Comparison of ENCODE assay signal across 1 cellular context in the genomic region with DNA sequence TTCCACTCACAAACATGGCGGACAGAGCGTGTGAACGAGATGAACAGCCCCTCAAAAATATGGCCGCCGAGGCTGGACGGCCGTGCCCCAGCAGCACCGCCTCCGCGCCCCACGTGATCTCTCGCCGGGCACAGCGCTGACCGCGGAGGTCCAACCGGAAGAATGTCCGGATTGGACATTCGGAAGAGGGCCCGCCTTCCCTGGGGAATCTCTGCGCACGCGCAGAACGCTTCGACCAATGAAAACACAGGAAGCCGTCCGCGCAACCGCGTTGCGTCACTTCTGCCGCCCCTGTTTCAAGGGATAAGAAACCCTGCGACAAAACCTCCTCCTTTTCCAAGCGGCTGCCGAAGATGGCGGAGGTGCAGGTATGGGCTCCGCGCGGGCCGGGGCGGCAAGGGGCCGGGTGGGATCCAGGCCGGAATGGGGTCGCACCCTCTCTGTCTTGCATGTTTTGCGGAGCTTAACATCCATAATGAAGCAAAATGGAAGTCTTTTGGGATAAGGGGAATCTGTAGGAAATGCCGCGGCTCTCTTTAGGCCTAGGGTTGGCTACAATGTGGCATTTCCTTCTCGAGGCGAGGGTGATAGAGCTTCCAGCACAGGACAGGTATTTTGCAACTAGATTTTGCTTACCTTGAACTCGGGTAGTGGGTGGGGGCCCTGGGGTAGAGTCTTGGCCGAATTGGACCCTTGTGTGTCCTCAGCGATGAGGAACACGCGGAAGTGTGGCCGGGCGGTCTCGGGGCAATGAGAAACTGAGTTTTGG.
TF ChIP-seq lines count a peak whose summit lies in the region.

A gene (plus strand): TSS at position 332 of the 769 bp plus-strand sequence. CDS start 22 bp downstream, at position 354.

TF ChIP-seq in K562, 482 proteins besides CTCF, POLR2A, EP300 and RAD21 (continued from another document and continues in another):
- TF ChIP-seq, protein P1, sequence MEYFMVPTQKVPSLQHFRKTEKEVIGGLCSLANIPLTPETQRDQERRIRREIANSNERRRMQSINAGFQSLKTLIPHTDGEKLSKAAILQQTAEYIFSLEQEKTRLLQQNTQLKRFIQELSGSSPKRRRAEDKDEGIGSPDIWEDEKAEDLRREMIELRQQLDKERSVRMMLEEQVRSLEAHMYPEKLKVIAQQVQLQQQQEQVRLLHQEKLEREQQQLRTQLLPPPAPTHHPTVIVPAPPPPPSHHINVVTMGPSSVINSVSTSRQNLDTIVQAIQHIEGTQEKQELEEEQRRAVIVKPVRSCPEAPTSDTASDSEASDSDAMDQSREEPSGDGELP (CRISPR knock-in tag; IDR thresholded peaks at IDR 0.05; ENCODE audit: borderline replicate concordance) = peak; percentile 83; the same call in 1 of the 2 replicates
- TF ChIP-seq PHB2 (IDR thresholded peaks at IDR 0.05; ENCODE audit: low read depth) (no peak), BRD4 (IDR thresholded peaks at IDR 0.05) (peak; percentile 91; the same call in 1 of the 2 replicates), TEAD2 (tag; IDR thresholded peaks at IDR 0.05) (no peak), RBM22 (IDR thresholded peaks at IDR 0.05; ENCODE audit: low read depth, low read length, poor library complexity, severe bottlenecking) (peak; percentile 91), SP2 (IDR thresholded peaks at IDR 0.05; ENCODE audit: extremely low read depth, low read depth, low read length, poor library complexity, severe bottlenecking) (peak; percentile 75), TFAM (CRISPR knock-in tag; conservative IDR thresholded peaks at IDR 0.05) (no peak), HCFC1 (IDR thresholded peaks at IDR 0.05; ENCODE audit: low read depth, low read length) (peak; percentile 87), GABPB1 (CRISPR knock-in tag; IDR thresholded peaks at IDR 0.05) (peak; percentile 91), L3MBTL2 (IDR thresholded peaks at IDR 0.05) (peak; percentile 45; the same call in 1 of the 2 replicates), RUNX1 (IDR thresholded peaks at IDR 0.05; ENCODE audit: low read depth) (no peak), KLF13 (tag; IDR thresholded peaks at IDR 0.05; ENCODE audit: borderline replicate concordance, low read depth) (peak; percentile 75), DNMT1 (IDR thresholded peaks at IDR 0.05) (no peak), ZNF444 (CRISPR knock-in tag; IDR thresholded peaks at IDR 0.05) (no peak), ZNF174 (CRISPR knock-in tag; IDR thresholded peaks at IDR 0.05) (no peak), BDP1 (IDR thresholded peaks at IDR 0.05; ENCODE audit: insufficient read depth, insufficient read length) (no peak), ZNF217 (CRISPR knock-in tag; IDR thresholded peaks at IDR 0.05) (no peak), CHD1 (IDR thresholded peaks at IDR 0.05; ENCODE audit: low read length) (peak; percentile 100), TBL1XR1 (IDR thresholded peaks at IDR 0.05; ENCODE audit: low read length in 2 of 2) (peak in 1 of 2 experiments; percentile 75; a peak in 2 of 4 replicates), EP400 (IDR thresholded peaks at IDR 0.05) (peak; percentile 95), ZNF384 (IDR thresholded peaks at IDR 0.05; ENCODE audit: low read depth, low read length) (no peak), NFYB (IDR thresholded peaks at IDR 0.05; ENCODE audit: extremely low read depth, insufficient read length) (peak; percentile 34), ZNF146 (CRISPR knock-in tag; IDR thresholded peaks at IDR 0.05; ENCODE audit: unreplicated experiment) (no peak), CREB1 (IDR thresholded peaks at IDR 0.05) (peak; percentile 96), CREB1 (CRISPR knock-in tag; IDR thresholded peaks at IDR 0.05) (peak; percentile 90)
- TF ChIP-seq, protein P2, sequence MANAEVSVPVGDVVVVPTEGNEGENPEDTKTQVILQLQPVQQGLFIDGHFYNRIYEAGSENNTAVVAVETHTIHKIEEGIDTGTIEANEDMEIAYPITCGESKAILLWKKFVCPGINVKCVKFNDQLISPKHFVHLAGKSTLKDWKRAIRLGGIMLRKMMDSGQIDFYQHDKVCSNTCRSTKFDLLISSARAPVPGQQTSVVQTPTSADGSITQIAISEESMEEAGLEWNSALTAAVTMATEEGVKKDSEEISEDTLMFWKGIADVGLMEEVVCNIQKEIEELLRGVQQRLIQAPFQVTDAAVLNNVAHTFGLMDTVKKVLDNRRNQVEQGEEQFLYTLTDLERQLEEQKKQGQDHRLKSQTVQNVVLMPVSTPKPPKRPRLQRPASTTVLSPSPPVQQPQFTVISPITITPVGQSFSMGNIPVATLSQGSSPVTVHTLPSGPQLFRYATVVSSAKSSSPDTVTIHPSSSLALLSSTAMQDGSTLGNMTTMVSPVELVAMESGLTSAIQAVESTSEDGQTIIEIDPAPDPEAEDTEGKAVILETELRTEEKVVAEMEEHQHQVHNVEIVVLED (CRISPR knock-in tag; IDR thresholded peaks at IDR 0.05) = peak; percentile 72
- TF ChIP-seq, protein P3, sequence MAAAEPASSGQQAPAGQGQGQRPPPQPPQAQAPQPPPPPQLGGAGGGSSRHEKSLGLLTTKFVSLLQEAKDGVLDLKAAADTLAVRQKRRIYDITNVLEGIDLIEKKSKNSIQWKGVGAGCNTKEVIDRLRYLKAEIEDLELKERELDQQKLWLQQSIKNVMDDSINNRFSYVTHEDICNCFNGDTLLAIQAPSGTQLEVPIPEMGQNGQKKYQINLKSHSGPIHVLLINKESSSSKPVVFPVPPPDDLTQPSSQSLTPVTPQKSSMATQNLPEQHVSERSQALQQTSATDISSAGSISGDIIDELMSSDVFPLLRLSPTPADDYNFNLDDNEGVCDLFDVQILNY (CRISPR knock-in tag; IDR thresholded peaks at IDR 0.05) = 0 out of 2 replicates have a peak, but pooled peaks have one; percentile 43
- TF ChIP-seq, protein P4, sequence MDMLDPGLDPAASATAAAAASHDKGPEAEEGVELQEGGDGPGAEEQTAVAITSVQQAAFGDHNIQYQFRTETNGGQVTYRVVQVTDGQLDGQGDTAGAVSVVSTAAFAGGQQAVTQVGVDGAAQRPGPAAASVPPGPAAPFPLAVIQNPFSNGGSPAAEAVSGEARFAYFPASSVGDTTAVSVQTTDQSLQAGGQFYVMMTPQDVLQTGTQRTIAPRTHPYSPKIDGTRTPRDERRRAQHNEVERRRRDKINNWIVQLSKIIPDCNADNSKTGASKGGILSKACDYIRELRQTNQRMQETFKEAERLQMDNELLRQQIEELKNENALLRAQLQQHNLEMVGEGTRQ (CRISPR knock-in tag; IDR thresholded peaks at IDR 0.05) = peak; percentile 99
- TF ChIP-seq, protein P5, sequence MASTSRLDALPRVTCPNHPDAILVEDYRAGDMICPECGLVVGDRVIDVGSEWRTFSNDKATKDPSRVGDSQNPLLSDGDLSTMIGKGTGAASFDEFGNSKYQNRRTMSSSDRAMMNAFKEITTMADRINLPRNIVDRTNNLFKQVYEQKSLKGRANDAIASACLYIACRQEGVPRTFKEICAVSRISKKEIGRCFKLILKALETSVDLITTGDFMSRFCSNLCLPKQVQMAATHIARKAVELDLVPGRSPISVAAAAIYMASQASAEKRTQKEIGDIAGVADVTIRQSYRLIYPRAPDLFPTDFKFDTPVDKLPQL (IDR thresholded peaks at IDR 0.05; ENCODE audit: extremely low read depth, insufficient read length) = peak; percentile 60
- TF ChIP-seq, protein P6, sequence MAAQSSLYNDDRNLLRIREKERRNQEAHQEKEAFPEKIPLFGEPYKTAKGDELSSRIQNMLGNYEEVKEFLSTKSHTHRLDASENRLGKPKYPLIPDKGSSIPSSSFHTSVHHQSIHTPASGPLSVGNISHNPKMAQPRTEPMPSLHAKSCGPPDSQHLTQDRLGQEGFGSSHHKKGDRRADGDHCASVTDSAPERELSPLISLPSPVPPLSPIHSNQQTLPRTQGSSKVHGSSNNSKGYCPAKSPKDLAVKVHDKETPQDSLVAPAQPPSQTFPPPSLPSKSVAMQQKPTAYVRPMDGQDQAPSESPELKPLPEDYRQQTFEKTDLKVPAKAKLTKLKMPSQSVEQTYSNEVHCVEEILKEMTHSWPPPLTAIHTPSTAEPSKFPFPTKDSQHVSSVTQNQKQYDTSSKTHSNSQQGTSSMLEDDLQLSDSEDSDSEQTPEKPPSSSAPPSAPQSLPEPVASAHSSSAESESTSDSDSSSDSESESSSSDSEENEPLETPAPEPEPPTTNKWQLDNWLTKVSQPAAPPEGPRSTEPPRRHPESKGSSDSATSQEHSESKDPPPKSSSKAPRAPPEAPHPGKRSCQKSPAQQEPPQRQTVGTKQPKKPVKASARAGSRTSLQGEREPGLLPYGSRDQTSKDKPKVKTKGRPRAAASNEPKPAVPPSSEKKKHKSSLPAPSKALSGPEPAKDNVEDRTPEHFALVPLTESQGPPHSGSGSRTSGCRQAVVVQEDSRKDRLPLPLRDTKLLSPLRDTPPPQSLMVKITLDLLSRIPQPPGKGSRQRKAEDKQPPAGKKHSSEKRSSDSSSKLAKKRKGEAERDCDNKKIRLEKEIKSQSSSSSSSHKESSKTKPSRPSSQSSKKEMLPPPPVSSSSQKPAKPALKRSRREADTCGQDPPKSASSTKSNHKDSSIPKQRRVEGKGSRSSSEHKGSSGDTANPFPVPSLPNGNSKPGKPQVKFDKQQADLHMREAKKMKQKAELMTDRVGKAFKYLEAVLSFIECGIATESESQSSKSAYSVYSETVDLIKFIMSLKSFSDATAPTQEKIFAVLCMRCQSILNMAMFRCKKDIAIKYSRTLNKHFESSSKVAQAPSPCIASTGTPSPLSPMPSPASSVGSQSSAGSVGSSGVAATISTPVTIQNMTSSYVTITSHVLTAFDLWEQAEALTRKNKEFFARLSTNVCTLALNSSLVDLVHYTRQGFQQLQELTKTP (IDR thresholded peaks at IDR 0.05; ENCODE audit: low read depth in 1 of 2, partially characterized antibody in 2 of 2) = peak in 1 of 2 experiments; percentile 68
- TF ChIP-seq, protein P7, sequence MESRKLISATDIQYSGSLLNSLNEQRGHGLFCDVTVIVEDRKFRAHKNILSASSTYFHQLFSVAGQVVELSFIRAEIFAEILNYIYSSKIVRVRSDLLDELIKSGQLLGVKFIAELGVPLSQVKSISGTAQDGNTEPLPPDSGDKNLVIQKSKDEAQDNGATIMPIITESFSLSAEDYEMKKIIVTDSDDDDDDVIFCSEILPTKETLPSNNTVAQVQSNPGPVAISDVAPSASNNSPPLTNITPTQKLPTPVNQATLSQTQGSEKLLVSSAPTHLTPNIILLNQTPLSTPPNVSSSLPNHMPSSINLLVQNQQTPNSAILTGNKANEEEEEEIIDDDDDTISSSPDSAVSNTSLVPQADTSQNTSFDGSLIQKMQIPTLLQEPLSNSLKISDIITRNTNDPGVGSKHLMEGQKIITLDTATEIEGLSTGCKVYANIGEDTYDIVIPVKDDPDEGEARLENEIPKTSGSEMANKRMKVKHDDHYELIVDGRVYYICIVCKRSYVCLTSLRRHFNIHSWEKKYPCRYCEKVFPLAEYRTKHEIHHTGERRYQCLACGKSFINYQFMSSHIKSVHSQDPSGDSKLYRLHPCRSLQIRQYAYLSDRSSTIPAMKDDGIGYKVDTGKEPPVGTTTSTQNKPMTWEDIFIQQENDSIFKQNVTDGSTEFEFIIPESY (CRISPR knock-in tag; IDR thresholded peaks at IDR 0.05) = peak; percentile 58; the same call in 1 of the 2 replicates
- TF ChIP-seq, protein P8, sequence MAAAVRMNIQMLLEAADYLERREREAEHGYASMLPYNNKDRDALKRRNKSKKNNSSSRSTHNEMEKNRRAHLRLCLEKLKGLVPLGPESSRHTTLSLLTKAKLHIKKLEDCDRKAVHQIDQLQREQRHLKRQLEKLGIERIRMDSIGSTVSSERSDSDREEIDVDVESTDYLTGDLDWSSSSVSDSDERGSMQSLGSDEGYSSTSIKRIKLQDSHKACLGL (CRISPR knock-in tag; IDR thresholded peaks at IDR 0.05; ENCODE audit: borderline replicate concordance, poor library complexity, severe bottlenecking) = no peak
- TF ChIP-seq, protein P9, sequence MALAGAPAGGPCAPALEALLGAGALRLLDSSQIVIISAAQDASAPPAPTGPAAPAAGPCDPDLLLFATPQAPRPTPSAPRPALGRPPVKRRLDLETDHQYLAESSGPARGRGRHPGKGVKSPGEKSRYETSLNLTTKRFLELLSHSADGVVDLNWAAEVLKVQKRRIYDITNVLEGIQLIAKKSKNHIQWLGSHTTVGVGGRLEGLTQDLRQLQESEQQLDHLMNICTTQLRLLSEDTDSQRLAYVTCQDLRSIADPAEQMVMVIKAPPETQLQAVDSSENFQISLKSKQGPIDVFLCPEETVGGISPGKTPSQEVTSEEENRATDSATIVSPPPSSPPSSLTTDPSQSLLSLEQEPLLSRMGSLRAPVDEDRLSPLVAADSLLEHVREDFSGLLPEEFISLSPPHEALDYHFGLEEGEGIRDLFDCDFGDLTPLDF (CRISPR knock-in tag; IDR thresholded peaks at IDR 0.05) = peak; percentile 61; the same call in 1 of the 2 replicates
- TF ChIP-seq, protein P10, sequence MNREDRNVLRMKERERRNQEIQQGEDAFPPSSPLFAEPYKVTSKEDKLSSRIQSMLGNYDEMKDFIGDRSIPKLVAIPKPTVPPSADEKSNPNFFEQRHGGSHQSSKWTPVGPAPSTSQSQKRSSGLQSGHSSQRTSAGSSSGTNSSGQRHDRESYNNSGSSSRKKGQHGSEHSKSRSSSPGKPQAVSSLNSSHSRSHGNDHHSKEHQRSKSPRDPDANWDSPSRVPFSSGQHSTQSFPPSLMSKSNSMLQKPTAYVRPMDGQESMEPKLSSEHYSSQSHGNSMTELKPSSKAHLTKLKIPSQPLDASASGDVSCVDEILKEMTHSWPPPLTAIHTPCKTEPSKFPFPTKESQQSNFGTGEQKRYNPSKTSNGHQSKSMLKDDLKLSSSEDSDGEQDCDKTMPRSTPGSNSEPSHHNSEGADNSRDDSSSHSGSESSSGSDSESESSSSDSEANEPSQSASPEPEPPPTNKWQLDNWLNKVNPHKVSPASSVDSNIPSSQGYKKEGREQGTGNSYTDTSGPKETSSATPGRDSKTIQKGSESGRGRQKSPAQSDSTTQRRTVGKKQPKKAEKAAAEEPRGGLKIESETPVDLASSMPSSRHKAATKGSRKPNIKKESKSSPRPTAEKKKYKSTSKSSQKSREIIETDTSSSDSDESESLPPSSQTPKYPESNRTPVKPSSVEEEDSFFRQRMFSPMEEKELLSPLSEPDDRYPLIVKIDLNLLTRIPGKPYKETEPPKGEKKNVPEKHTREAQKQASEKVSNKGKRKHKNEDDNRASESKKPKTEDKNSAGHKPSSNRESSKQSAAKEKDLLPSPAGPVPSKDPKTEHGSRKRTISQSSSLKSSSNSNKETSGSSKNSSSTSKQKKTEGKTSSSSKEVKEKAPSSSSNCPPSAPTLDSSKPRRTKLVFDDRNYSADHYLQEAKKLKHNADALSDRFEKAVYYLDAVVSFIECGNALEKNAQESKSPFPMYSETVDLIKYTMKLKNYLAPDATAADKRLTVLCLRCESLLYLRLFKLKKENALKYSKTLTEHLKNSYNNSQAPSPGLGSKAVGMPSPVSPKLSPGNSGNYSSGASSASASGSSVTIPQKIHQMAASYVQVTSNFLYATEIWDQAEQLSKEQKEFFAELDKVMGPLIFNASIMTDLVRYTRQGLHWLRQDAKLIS (CRISPR knock-in tag; IDR thresholded peaks at IDR 0.05) = peak; percentile 90
- TF ChIP-seq, protein P11, sequence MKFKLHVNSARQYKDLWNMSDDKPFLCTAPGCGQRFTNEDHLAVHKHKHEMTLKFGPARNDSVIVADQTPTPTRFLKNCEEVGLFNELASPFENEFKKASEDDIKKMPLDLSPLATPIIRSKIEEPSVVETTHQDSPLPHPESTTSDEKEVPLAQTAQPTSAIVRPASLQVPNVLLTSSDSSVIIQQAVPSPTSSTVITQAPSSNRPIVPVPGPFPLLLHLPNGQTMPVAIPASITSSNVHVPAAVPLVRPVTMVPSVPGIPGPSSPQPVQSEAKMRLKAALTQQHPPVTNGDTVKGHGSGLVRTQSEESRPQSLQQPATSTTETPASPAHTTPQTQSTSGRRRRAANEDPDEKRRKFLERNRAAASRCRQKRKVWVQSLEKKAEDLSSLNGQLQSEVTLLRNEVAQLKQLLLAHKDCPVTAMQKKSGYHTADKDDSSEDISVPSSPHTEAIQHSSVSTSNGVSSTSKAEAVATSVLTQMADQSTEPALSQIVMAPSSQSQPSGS (CRISPR knock-in tag; IDR thresholded peaks at IDR 0.05) = no peak
